Comparison of ENCODE assay signal across 1 cellular context in genomic region chr1:56496158-56496557, GRCh38.
TF ChIP-seq lines count a peak whose summit lies in the region.

No MANE protein-coding gene starts in this region.

TF ChIP-seq in HepG2, 621 proteins besides CTCF, POLR2A, EP300 and RAD21 (continued from another document and continues in another):
- TF ChIP-seq TERF1 (CRISPR knock-in tag; IDR thresholded peaks at IDR 0.05) (no peak), CERS6 (CRISPR knock-in tag; IDR thresholded peaks at IDR 0.05) (no peak), TFAP4 (IDR thresholded peaks at IDR 0.05; ENCODE audit: borderline replicate concordance, low read depth) (no peak), PHF5A (CRISPR knock-in tag; IDR thresholded peaks at IDR 0.05; ENCODE audit: low read depth, unreplicated experiment) (peak; percentile 37), HNF1A (IDR thresholded peaks at IDR 0.05; ENCODE audit: low read depth) (no peak), HNF1A (CRISPR knock-in tag; IDR thresholded peaks at IDR 0.05; ENCODE audit: borderline replicate concordance) (no peak), SRY (CRISPR knock-in tag; IDR thresholded peaks at IDR 0.05) (no peak), PRPF4 (IDR thresholded peaks at IDR 0.05; ENCODE audit: low read depth, low read length, poor library complexity, severe bottlenecking) (no peak), ZNF724P (CRISPR knock-in tag; IDR thresholded peaks at IDR 0.05; ENCODE audit: borderline replicate concordance) (no peak), RERE (CRISPR knock-in tag; IDR thresholded peaks at IDR 0.05; ENCODE audit: low read depth) (no peak), RARA (CRISPR knock-in tag; IDR thresholded peaks at IDR 0.05) (peak; percentile 38), ZFP91 (CRISPR knock-in tag; IDR thresholded peaks at IDR 0.05; ENCODE audit: borderline replicate concordance) (no peak), NFIC (IDR thresholded peaks at IDR 0.05; ENCODE audit: low read length) (0 out of 2 replicates have a peak, but pooled peaks have one; percentile 50), ZC3H13 (CRISPR knock-in tag; IDR thresholded peaks at IDR 0.05) (no peak), ETV5 (CRISPR knock-in tag; IDR thresholded peaks at IDR 0.05; ENCODE audit: borderline replicate concordance) (peak; percentile 55; the same call in 1 of the 2 replicates), ZSCAN9 (CRISPR knock-in tag; IDR thresholded peaks at IDR 0.05; ENCODE audit: borderline replicate concordance) (no peak), SIX1 (CRISPR knock-in tag; IDR thresholded peaks at IDR 0.05; ENCODE audit: borderline replicate concordance) (0 out of 2 replicates have a peak, but pooled peaks have one; percentile 12), ZNF652 (CRISPR knock-in tag; IDR thresholded peaks at IDR 0.05; ENCODE audit: borderline replicate concordance, low read depth) (no peak), ZNF747 (CRISPR knock-in tag; IDR thresholded peaks at IDR 0.05; ENCODE audit: borderline replicate concordance) (0 out of 2 replicates have a peak, but pooled peaks have one; percentile 31), HOXD1 (CRISPR knock-in tag; IDR thresholded peaks at IDR 0.05) (no peak), KLF16 (CRISPR knock-in tag; IDR thresholded peaks at IDR 0.05) (no peak), ZNF672 (CRISPR knock-in tag; IDR thresholded peaks at IDR 0.05) (no peak), ZNF543 (CRISPR knock-in tag; IDR thresholded peaks at IDR 0.05) (no peak), GPBP1L1 (CRISPR knock-in tag; IDR thresholded peaks at IDR 0.05) (no peak), ZBTB26 (CRISPR knock-in tag; IDR thresholded peaks at IDR 0.05; ENCODE audit: borderline replicate concordance) (no peak), NFRKB (IDR thresholded peaks at IDR 0.05) (no peak), AGO2 (optimal IDR thresholded peaks at IDR 0.05; ENCODE audit: low read depth, low read length) (no peak), ARNT (IDR thresholded peaks at IDR 0.05) (no peak), ZNF556 (CRISPR knock-in tag; IDR thresholded peaks at IDR 0.05; ENCODE audit: borderline replicate concordance) (no peak), ZNF792 (CRISPR knock-in tag; IDR thresholded peaks at IDR 0.05) (no peak)
- TF ChIP-seq, protein P1, sequence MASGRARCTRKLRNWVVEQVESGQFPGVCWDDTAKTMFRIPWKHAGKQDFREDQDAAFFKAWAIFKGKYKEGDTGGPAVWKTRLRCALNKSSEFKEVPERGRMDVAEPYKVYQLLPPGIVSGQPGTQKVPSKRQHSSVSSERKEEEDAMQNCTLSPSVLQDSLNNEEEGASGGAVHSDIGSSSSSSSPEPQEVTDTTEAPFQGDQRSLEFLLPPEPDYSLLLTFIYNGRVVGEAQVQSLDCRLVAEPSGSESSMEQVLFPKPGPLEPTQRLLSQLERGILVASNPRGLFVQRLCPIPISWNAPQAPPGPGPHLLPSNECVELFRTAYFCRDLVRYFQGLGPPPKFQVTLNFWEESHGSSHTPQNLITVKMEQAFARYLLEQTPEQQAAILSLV (CRISPR knock-in tag; IDR thresholded peaks at IDR 0.05; ENCODE audit: borderline replicate concordance): no peak
- TF ChIP-seq, protein P2, sequence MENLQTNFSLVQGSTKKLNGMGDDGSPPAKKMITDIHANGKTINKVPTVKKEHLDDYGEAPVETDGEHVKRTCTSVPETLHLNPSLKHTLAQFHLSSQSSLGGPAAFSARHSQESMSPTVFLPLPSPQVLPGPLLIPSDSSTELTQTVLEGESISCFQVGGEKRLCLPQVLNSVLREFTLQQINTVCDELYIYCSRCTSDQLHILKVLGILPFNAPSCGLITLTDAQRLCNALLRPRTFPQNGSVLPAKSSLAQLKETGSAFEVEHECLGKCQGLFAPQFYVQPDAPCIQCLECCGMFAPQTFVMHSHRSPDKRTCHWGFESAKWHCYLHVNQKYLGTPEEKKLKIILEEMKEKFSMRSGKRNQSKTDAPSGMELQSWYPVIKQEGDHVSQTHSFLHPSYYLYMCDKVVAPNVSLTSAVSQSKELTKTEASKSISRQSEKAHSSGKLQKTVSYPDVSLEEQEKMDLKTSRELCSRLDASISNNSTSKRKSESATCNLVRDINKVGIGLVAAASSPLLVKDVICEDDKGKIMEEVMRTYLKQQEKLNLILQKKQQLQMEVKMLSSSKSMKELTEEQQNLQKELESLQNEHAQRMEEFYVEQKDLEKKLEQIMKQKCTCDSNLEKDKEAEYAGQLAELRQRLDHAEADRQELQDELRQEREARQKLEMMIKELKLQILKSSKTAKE (CRISPR knock-in tag; IDR thresholded peaks at IDR 0.05; ENCODE audit: borderline replicate concordance): no peak
- TF ChIP-seq, protein P3, sequence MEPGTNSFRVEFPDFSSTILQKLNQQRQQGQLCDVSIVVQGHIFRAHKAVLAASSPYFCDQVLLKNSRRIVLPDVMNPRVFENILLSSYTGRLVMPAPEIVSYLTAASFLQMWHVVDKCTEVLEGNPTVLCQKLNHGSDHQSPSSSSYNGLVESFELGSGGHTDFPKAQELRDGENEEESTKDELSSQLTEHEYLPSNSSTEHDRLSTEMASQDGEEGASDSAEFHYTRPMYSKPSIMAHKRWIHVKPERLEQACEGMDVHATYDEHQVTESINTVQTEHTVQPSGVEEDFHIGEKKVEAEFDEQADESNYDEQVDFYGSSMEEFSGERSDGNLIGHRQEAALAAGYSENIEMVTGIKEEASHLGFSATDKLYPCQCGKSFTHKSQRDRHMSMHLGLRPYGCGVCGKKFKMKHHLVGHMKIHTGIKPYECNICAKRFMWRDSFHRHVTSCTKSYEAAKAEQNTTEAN (CRISPR knock-in tag; conservative IDR thresholded peaks at IDR 0.05): peak; percentile 78
